28 cellular contexts compared by ENCODE assay signal in genomic region chr5:166382031-166382430, GRCh38.
DNase-seq lines count a peak whose midpoint lies in the region; ATAC-seq and TF ChIP-seq lines count a peak whose summit lies in the region.
"Had no signal": no experiment of that assay in that cellular context is flagged by ENCODE, and none has a peak within 500 bp of the region (broad histone marks: within the 10 kb centered on the region; RNA-seq: fewer than 3 reads in every experiment).

No MANE protein-coding gene starts in this region.

- no peak overlapping the region for H3K4me2 ChIP-seq in PC-3 (ENCODE audit: low read length)

- no peaks in the 10 kb centered on the region for H4K20me1 ChIP-seq in PC-3 (ENCODE audit: low read length)

- H3K9me2 ChIP-seq in PC-3 (replicated peaks; ENCODE audit: low read length): no peaks in the 10 kb centered on the region

- BruUV-seq in PC-3 (replicated peaks; lab: Mats Ljungman, UMichigan): no TSS peak

- H3K27ac ChIP-seq in C4-2B (no peak overlapping the region), WERI-Rb-1 (no peak overlapping the region), PC-3 (ENCODE audit: low read length) (no peak overlapping the region)
- H3K27ac ChIP-seq: breast epithelium, esophagus muscularis mucosa, parathyroid adenoma, right atrium auricular region, tibial nerve had no signal

- no peaks in the 10 kb centered on the region for H3K79me2 ChIP-seq in PC-3 (ENCODE audit: low read length)
- H3K79me2 ChIP-seq: parathyroid adenoma had no signal

- no peak overlapping the region for H3K9ac ChIP-seq in PC-3 (ENCODE audit: low read length)
- H3K9ac ChIP-seq: parathyroid adenoma had no signal

- H3K27me3 ChIP-seq in WERI-Rb-1 (ENCODE audit: insufficient read depth, low read depth, severe bottlenecking): no peaks in the 10 kb centered on the region
- H3K27me3 ChIP-seq in PC-3 (ENCODE audit: low read length): no peaks in the 10 kb centered on the region
- H3K27me3 ChIP-seq: breast epithelium, esophagus muscularis mucosa, right atrium auricular region, tibial nerve had no signal

- H3K4me1 ChIP-seq in PC-3 (ENCODE audit: insufficient read depth, low read length): no peaks in the 10 kb centered on the region
- H3K4me1 ChIP-seq: breast epithelium, esophagus muscularis mucosa, parathyroid adenoma, right atrium auricular region, tibial nerve had no signal

- peak; percentile 34 for DNase-seq in HuH-7 (ENCODE audit: low spot score)
- no peak for DNase-seq in WERI-Rb-1
- DNase-seq in iPS DF 4.7 (ENCODE audit: extremely low read depth, low spot score): peak; percentile 51
- no peak for DNase-seq in NCI-H1436 treated with DMSO at 0.1 percent for 48 hours (lab: John Stamatoyannopoulos, UW)
- no peak for DNase-seq in PC-3
- DNase-seq in medulla oblongata (ENCODE audit: extremely low spot score): no peak
- no peak for DNase-seq in stimulated activated naive CD4-positive, alpha-beta T cell treated with Interleukin-2 at 50 U/mL for 16 hours (lab: John Stamatoyannopoulos, UW)
- DNase-seq: activated CD4-positive, alpha-beta memory T cell treated with anti-CD3 and anti-CD28 coated beads for 36 hours; activated CD8-positive, alpha-beta memory T cell treated with anti-CD3 and anti-CD28 coated beads, Interleukin-2, amount 50 U/mL, for 4 hours; activated naive CD4-positive, alpha-beta T cell treated with anti-CD3 and anti-CD28 coated beads, Interleukin-2, amount 10 ng/mL, durations not matched to agents 7 days and 5 days; CD8-positive, alpha-beta memory T cell; effector CD8-positive, alpha-beta T cell; foreskin melanocyte; GOT3; kidney; MV-4-11; NCI-H1694; nephron progenitor cell; SHP77 treated with DMSO at 0.1 percent for 48 hours; stimulated activated CD4-positive, alpha-beta T cell treated with anti-CD3 and anti-CD28 coated beads, Interleukin-2, amount 100 ng/mL, for 24 hours; T-helper 1 cell had no signal

- H3K4me3 ChIP-seq in WERI-Rb-1 (ENCODE audit: low read depth, low read length) (no peak overlapping the region), PC-3 (ENCODE audit: low read length) (no peak overlapping the region)
- H3K4me3 ChIP-seq: breast epithelium, esophagus muscularis mucosa, right atrium auricular region, tibial nerve had no signal

- no peaks in the 10 kb centered on the region for H3K36me3 ChIP-seq in WERI-Rb-1
- H3K36me3 ChIP-seq in PC-3 (ENCODE audit: low read depth, low read length): no peaks in the 10 kb centered on the region
- H3K36me3 ChIP-seq: breast epithelium, esophagus muscularis mucosa, right atrium auricular region, tibial nerve had no signal

- ATAC-seq in PC-3: no peak
- ATAC-seq: activated CD4-positive, CD25-positive, alpha-beta regulatory T cell treated with anti-CD3 and anti-CD28 coated beads, Interleukin-2, amount 50 U/mL, for 24 hours had no signal

- H3K9me3 ChIP-seq in WERI-Rb-1 (ENCODE audit: severe bottlenecking): peaks cover 2% of the 10 kb centered on the region
- peaks cover 12% of the 10 kb centered on the region; the same call in 1 of the 2 replicates for H3K9me3 ChIP-seq in PC-3 (ENCODE audit: low read length)

- no peak overlapping the region for H2AFZ ChIP-seq in PC-3 (ENCODE audit: low read length)
- H2AFZ ChIP-seq: parathyroid adenoma had no signal

- intact Hi-C loops in PC-3 (cut with micrococcal nuclease): no loop called here

- H3F3A ChIP-seq in PC-3 (ENCODE audit: low read length, unreplicated experiment): no peaks in the 10 kb centered on the region

- TF ChIP-seq CTCF in C4-2B (conservative IDR thresholded peaks at IDR 0.05) (peak; percentile 28), WERI-Rb-1 (IDR thresholded peaks at IDR 0.05; ENCODE audit: low read depth, low read length) (peak; percentile 29; the same call in 1 of the 2 replicates), PC-3 (conservative IDR thresholded peaks at IDR 0.05; ENCODE audit: low read depth, low read length) (no peak)

- CTCF ChIA-PET in PC-3 (lab: Charles Lee): no interaction called here

- POLR2A ChIA-PET in PC-3 (lab: Charles Lee; ENCODE audit: unreplicated experiment): no interaction called here

Comparison
In these comparisons a context has a peak if more than half of its experiments do, and no peak if none do; other contexts are left out.
1. DNase-seq: peak in HuH-7 (single experiment) and iPS DF 4.7 (single experiment); none in WERI-Rb-1 (single experiment), NCI-H1436 treated with DMSO at 0.1 percent for 48 hours (single experiment), PC-3 (single experiment), medulla oblongata (single experiment) and stimulated activated naive CD4-positive, alpha-beta T cell treated with Interleukin-2 at 50 U/mL for 16 hours (single experiment).